10 cellular contexts compared by ENCODE assay signal in the genomic region with DNA sequence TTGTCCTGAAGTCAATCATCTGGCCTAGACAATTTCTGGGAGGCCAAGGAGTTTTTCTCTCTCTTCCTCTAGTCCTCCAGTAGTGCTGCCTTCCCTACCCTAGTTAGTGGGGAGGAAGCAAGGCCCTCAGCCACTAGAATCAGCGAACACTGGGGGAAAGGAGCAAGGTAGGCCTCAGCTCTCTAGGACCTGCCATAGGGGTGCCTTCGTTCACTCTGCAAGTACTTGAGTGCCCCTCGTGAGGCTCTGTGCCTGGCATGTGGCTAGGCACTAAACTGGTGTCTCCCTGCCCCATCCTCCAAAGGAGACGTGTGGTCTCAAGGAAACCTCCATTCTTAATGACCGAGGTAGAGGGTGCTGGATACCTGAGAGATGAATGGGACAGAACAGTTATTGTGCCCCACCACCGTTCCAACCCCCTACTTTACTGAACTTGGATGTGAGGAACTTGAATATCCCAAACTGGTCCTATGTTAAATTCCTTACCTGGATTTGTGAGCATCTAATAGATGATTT. TPM values are rescaled to one million over a fixed set of nuclear protein-coding genes. Genes with fewer than 3 reads are reported as not detected.
DNase-seq lines count a peak whose midpoint lies in the region; ATAC-seq and TF ChIP-seq lines count a peak whose summit lies in the region.
"Had no signal": no experiment of that assay in that cellular context is flagged by ENCODE, and none has a peak within 500 bp of the region (broad histone marks: within the 10 kb centered on the region; RNA-seq: fewer than 3 reads in every experiment).

No MANE protein-coding gene starts in this region.

- no peak overlapping the region for H3K23ac ChIP-seq in mesenchymal stem cell (ENCODE audit: low read length in 2 of 2)

- H3K27ac ChIP-seq in C4-2B (peak overlapping the region; percentile 93), KOPT-K1 (ENCODE audit: low read depth, low read length, poor library complexity, severe bottlenecking) (peak overlapping the region; percentile 98), mesenchymal stem cell (ENCODE audit: low read length, poor library complexity, severe bottlenecking) (no peak overlapping the region), aorta (ENCODE audit: low read depth in 1 of 2, low read length in 2 of 2) (no peak overlapping the region)
- H3K27ac ChIP-seq: ovary had no signal

- peaks cover 14% of the 10 kb centered on the region for H3K4me1 ChIP-seq in mesenchymal stem cell (ENCODE audit: control insufficient read depth, insufficient read depth, low read depth, low read length)
- no peaks in the 10 kb centered on the region for H3K4me1 ChIP-seq in aorta (ENCODE audit: control insufficient read depth in 1 of 2, insufficient read depth in 2 of 2, low read length in 2 of 2)

- intact Hi-C loops in aorta (cut with DNase I) = no loop called here

- no peak overlapping the region for H3K18ac ChIP-seq in mesenchymal stem cell (ENCODE audit: low read depth in 1 of 2, low read length in 2 of 2)

- no peak for DNase-seq in mesenchymal stem cell
- DNase-seq in NCI-H82 (lab: John Stamatoyannopoulos, UW) = no peak
- DNase-seq in aorta = no peak
- DNase-seq: NCI-H187, ovary had no signal

- no peak overlapping the region for H2AFZ ChIP-seq in mesenchymal stem cell (ENCODE audit: low read depth, low read length)

- no peak overlapping the region for H3K4ac ChIP-seq in mesenchymal stem cell (ENCODE audit: low read depth in 1 of 2, low read length in 2 of 2)

- H3K79me1 ChIP-seq in mesenchymal stem cell (replicated peaks; ENCODE audit: low read length, poor library complexity, severe bottlenecking) = no peaks in the 10 kb centered on the region

- no peaks in the 10 kb centered on the region for H3K27me3 Mint-ChIP-seq in activated T-helper 17 cell treated with anti-CD3 and anti-CD28 coated beads, Interleukin-2, amount 50 U/mL, for 72 hours

- no peak overlapping the region for H3K4me2 ChIP-seq in mesenchymal stem cell (ENCODE audit: low read length, poor library complexity, severe bottlenecking)

- H3K9me3 Mint-ChIP-seq in activated T-helper 17 cell treated with anti-CD3 and anti-CD28 coated beads, Interleukin-2, amount 50 U/mL, for 72 hours = no peaks in the 10 kb centered on the region

- H2BK12ac ChIP-seq in mesenchymal stem cell (ENCODE audit: low read length in 2 of 2) = no peak overlapping the region

- H4K91ac ChIP-seq in mesenchymal stem cell (ENCODE audit: low read length) = no peak overlapping the region

- no peak overlapping the region for H4K8ac ChIP-seq in mesenchymal stem cell (ENCODE audit: low read length)

- no peak overlapping the region for H2BK5ac ChIP-seq in mesenchymal stem cell (ENCODE audit: low read depth, low read length, poor library complexity, severe bottlenecking)

- H3K4me3 ChIP-seq in mesenchymal stem cell (ENCODE audit: insufficient read depth in 1 of 2, low read depth in 1 of 2, low read length in 2 of 2) (no peak overlapping the region), aorta (ENCODE audit: low read length in 2 of 2) (no peak overlapping the region)

- H3K14ac ChIP-seq in mesenchymal stem cell (ENCODE audit: low read length in 2 of 2) = no peak overlapping the region

- peaks cover 23% of the 10 kb centered on the region for H3K4me1 Mint-ChIP-seq in activated T-helper 17 cell treated with anti-CD3 and anti-CD28 coated beads, Interleukin-2, amount 50 U/mL, for 72 hours

- H3K36me3 ChIP-seq in KOPT-K1 (ENCODE audit: insufficient read depth, low read length) (peaks cover 51% of the 10 kb centered on the region), mesenchymal stem cell (ENCODE audit: control insufficient read depth in 1 of 2, insufficient read depth in 2 of 2, low read depth in 1 of 2, low read length in 2 of 2) (peaks cover 22 to 27% of the 10 kb centered on the region in 2 experiments), aorta (ENCODE audit: control insufficient read depth in 1 of 2, insufficient read depth in 2 of 2, low read length in 1 of 2) (no peaks in the 10 kb centered on the region)
- H3K36me3 ChIP-seq: ovary had no signal

- peaks cover 69% of the 10 kb centered on the region for H3K36me3 Mint-ChIP-seq in activated T-helper 17 cell treated with anti-CD3 and anti-CD28 coated beads, Interleukin-2, amount 50 U/mL, for 72 hours (ENCODE audit: low read depth)

- peak overlapping the region; percentile 92 for H3K27ac Mint-ChIP-seq in activated T-helper 17 cell treated with anti-CD3 and anti-CD28 coated beads, Interleukin-2, amount 50 U/mL, for 72 hours

- no peak overlapping the region for H3K9ac ChIP-seq in mesenchymal stem cell (ENCODE audit: low read length)

- TF ChIP-seq CTCF in C4-2B (conservative IDR thresholded peaks at IDR 0.05) = no peak

- H3K4me3 Mint-ChIP-seq in activated T-helper 17 cell treated with anti-CD3 and anti-CD28 coated beads, Interleukin-2, amount 50 U/mL, for 72 hours = peak overlapping the region; percentile 94

- ATAC-seq in activated T-helper 17 cell treated with anti-CD3 and anti-CD28 coated beads, Interleukin-2, amount 50 U/mL, for 72 hours (replicated peaks) = no peak
- no peak for ATAC-seq in GM21526 (IDR thresholded peaks at IDR 0.05; ENCODE audit: low FRiP score, unreplicated experiment)
- ATAC-seq in HG02870 (IDR thresholded peaks at IDR 0.05; ENCODE audit: unreplicated experiment) = no peak
- no peak for ATAC-seq in aorta (ENCODE audit: low FRiP score)

- H2BK120ac ChIP-seq in mesenchymal stem cell (ENCODE audit: low read depth, low read length) = no peak overlapping the region

- H2BK15ac ChIP-seq in mesenchymal stem cell (ENCODE audit: low read depth, poor library complexity, severe bottlenecking) = peak overlapping the region; percentile 29

- WGBS in mesenchymal stem cell = 98% methylated on average over 6 of the region's 6 CpGs
- WGBS in aorta, 2 donors = 92 to 98% methylated on average over 6 of the region's 6 CpGs

- H3K27me3 ChIP-seq in mesenchymal stem cell (ENCODE audit: control insufficient read depth in 1 of 2, insufficient read depth in 1 of 2, low read length in 2 of 2) (no peaks in the 10 kb centered on the region), aorta (ENCODE audit: control insufficient read depth in 1 of 2, insufficient read depth in 2 of 2, low read length in 1 of 2) (no peaks in the 10 kb centered on the region)
- H3K27me3 ChIP-seq: ovary had no signal

- H2AK5ac ChIP-seq in mesenchymal stem cell (ENCODE audit: low read length, severe bottlenecking) = no peak overlapping the region

- H3K9me3 ChIP-seq in KOPT-K1 (ENCODE audit: insufficient read depth, low read length, poor library complexity, severe bottlenecking) = no peaks in the 10 kb centered on the region
- no peaks in the 10 kb centered on the region for H3K9me3 ChIP-seq in mesenchymal stem cell (ENCODE audit: control insufficient read depth, low read length)
- H3K9me3 ChIP-seq in aorta (ENCODE audit: control insufficient read depth, low read length) = no peaks in the 10 kb centered on the region
- H3K9me3 ChIP-seq: ovary had no signal

RNA-seq across cellular contexts. Expression of gene DEF6, which starts 1.1 kb away (rescaled TPM):
- 100 to 1,000 TPM; 117 to 133 TPM for total RNA-seq in activated T-helper 17 cell treated with anti-CD3 and anti-CD28 coated beads, Interleukin-2, amount 50 U/mL, for 72 hours
- polyA plus RNA-seq in mesenchymal stem cell (2013, experiment 1 of 2) = 1.8 TPM
- polyA plus RNA-seq in mesenchymal stem cell (2013, experiment 2 of 2) = 1.2 TPM
- 10 to 100 TPM in 1 of 2 donors, 1 to 10 TPM in 1; 9.9 to 13.0 TPM for total RNA-seq in aorta
- polyA plus RNA-seq in aorta = 1 to 10 TPM; 1.5 to 2.8 TPM

RNA-seq across cellular contexts. Expression of gene ZNF76, which starts 39.1 kb away (rescaled TPM):
- total RNA-seq in activated T-helper 17 cell treated with anti-CD3 and anti-CD28 coated beads, Interleukin-2, amount 50 U/mL, for 72 hours = 10 to 100 TPM; 44.3 to 53.2 TPM
- 12.0 TPM for polyA plus RNA-seq in mesenchymal stem cell (2013, experiment 1 of 2)
- polyA plus RNA-seq in mesenchymal stem cell (2013, experiment 2 of 2) = 10.9 TPM
- 10 to 100 TPM; 26.6 to 46.4 TPM for total RNA-seq in aorta
- polyA plus RNA-seq in aorta = 10 to 100 TPM; 10.6 to 51.8 TPM

RNA-seq across cellular contexts. Expression of gene PPARD, which starts 43.7 kb away (rescaled TPM):
- 10 to 100 TPM; 21.0 to 27.9 TPM for total RNA-seq in activated T-helper 17 cell treated with anti-CD3 and anti-CD28 coated beads, Interleukin-2, amount 50 U/mL, for 72 hours
- 25.3 TPM for polyA plus RNA-seq in mesenchymal stem cell (2013, experiment 1 of 2)
- 24.6 TPM for polyA plus RNA-seq in mesenchymal stem cell (2013, experiment 2 of 2)
- 10 to 100 TPM; 24.9 to 27.7 TPM for total RNA-seq in aorta
- polyA plus RNA-seq in aorta = 10 to 100 TPM in 1 of 2 donors, 1 to 10 TPM in 1; 5.9 to 16.7 TPM

Comparison
In these comparisons a context has a peak if more than half of its experiments do, and no peak if none do; other contexts are left out.
1. H3K27ac ChIP-seq: peak in C4-2B (single experiment) and KOPT-K1 (single experiment); none in mesenchymal stem cell (single experiment) and aorta (0 of 2).
2. RNA of gene DEF6, which starts 1.1 kb away (total RNA-seq): 117 to 133 TPM in activated T-helper 17 cell treated with anti-CD3 and anti-CD28 coated beads, Interleukin-2, amount 50 U/mL, for 72 hours; 9.9 to 13.0 TPM in aorta; every median in the first group is over 4 times any median in the second.